Comparison of ENCODE assay signal across 14 cellular contexts in genomic region chr19:16115309-16116039, GRCh38. TPM values are rescaled to one million over a fixed set of nuclear protein-coding genes. Genes with fewer than 3 reads are reported as not detected.
DNase-seq lines count a peak whose midpoint lies in the region; TF ChIP-seq lines count a peak whose summit lies in the region.
"Had no signal": no experiment of that assay in that cellular context is flagged by ENCODE, and none has a peak within 500 bp of the region (broad histone marks: within the 10 kb centered on the region; RNA-seq: fewer than 3 reads in every experiment).

No MANE protein-coding gene starts in this region.

- H3K4me1 ChIP-seq in endodermal cell (ENCODE audit: control insufficient read depth, insufficient read depth, low read length): peaks cover 4% of the 10 kb centered on the region
- peaks cover 0 to 49% (median 42%) of the 10 kb centered on the region in 4 donors for H3K4me1 ChIP-seq in sigmoid colon

- H3K4me2 ChIP-seq in SU-DHL-6 (ENCODE audit: low read depth, low read length, poor library complexity, severe bottlenecking): peak overlapping the region; percentile 29

- H3K9me3 Mint-ChIP-seq in T-helper 1 cell treated with Interleukin-12 subunit alpha and Interleukin-12 subunit beta and Interleukin-4 antibody, amounts not matched to agents 30 μg/mL and 1 μg/mL, for 36 hours: no peaks in the 10 kb centered on the region
- H3K9me3 Mint-ChIP-seq in endodermal cell (no peaks in the 10 kb centered on the region), progenitor cell of endocrine pancreas (ENCODE audit: low read depth) (no peaks in the 10 kb centered on the region)

- H3K27me3 ChIP-seq in SU-DHL-6 (ENCODE audit: low read length) (no peaks in the 10 kb centered on the region), endodermal cell (ENCODE audit: control insufficient read depth, insufficient read depth, low read length, poor library complexity, severe bottlenecking) (no peaks in the 10 kb centered on the region), sigmoid colon (no peaks in the 10 kb centered on the region)
- H3K27me3 ChIP-seq: SJSA1 had no signal

- WGBS in endodermal cell (ENCODE audit: insufficient coverage in 1 of 2, insufficient read length in 1 of 2), 2 experiments: 88 to 92% methylated on average over 9 of the region's 9 CpGs
- WGBS in sigmoid colon, 2 donors: 88 to 93% methylated on average over 9 of the region's 9 CpGs

- H3K36me3 ChIP-seq in SU-DHL-6 (ENCODE audit: low read length): peaks cover 8% of the 10 kb centered on the region; the same call in 1 of the 2 replicates
- H3K36me3 ChIP-seq in endodermal cell (ENCODE audit: control insufficient read depth, insufficient read depth, low read length): peaks cover 40% of the 10 kb centered on the region
- peaks cover 11 to 26% (median 22%) of the 10 kb centered on the region in 4 donors for H3K36me3 ChIP-seq in sigmoid colon

- TF ChIP-seq POLR2A in sigmoid colon (IDR thresholded peaks at IDR 0.05): no peak

- TF ChIP-seq CTCF in SU-DHL-6 (IDR thresholded peaks at IDR 0.05; ENCODE audit: insufficient read depth, low read length, poor library complexity, severe bottlenecking): no peak
- no peak for TF ChIP-seq CTCF in endodermal cell (conservative IDR thresholded peaks at IDR 0.05)
- no peak for TF ChIP-seq CTCF in progenitor cell of endocrine pancreas (IDR thresholded peaks at IDR 0.05; ENCODE audit: unreplicated experiment)
- TF ChIP-seq CTCF in sigmoid colon (IDR thresholded peaks at IDR 0.05): no peak

- no peaks in the 10 kb centered on the region for H3K27me3 Mint-ChIP-seq in T-helper 1 cell treated with Interleukin-12 subunit alpha and Interleukin-12 subunit beta and Interleukin-4 antibody, amounts not matched to agents 30 μg/mL and 1 μg/mL, for 36 hours (ENCODE audit: low read depth)
- H3K27me3 Mint-ChIP-seq in endodermal cell (ENCODE audit: insufficient read depth) (no peaks in the 10 kb centered on the region), progenitor cell of endocrine pancreas (no peaks in the 10 kb centered on the region)

- intact Hi-C loops in sigmoid colon (cut with DNase I): loop anchor here (10.0 kb wide), 1 partner anchor 281 kb away; no protein-coding TSS in a partner anchor

- H3K9me3 ChIP-seq in SU-DHL-6 (ENCODE audit: insufficient read depth, low read length) (no peaks in the 10 kb centered on the region), endodermal cell (ENCODE audit: control insufficient read depth, low read length) (no peaks in the 10 kb centered on the region), sigmoid colon (no peaks in the 10 kb centered on the region)
- H3K9me3 ChIP-seq: SJSA1 had no signal

- H3K27ac Mint-ChIP-seq in T-helper 1 cell treated with Interleukin-12 subunit alpha and Interleukin-12 subunit beta and Interleukin-4 antibody, amounts not matched to agents 30 μg/mL and 1 μg/mL, for 36 hours: peak overlapping the region; percentile 50
- H3K27ac Mint-ChIP-seq in endodermal cell (peak overlapping the region; percentile 61), progenitor cell of endocrine pancreas (peak overlapping the region; percentile 73)

- H4K20me1 ChIP-seq in SU-DHL-6 (ENCODE audit: low read depth, low read length): no peaks in the 10 kb centered on the region

- TF ChIP-seq EP300 in sigmoid colon (IDR thresholded peaks at IDR 0.05): no peak

- H3K9me2 ChIP-seq in SU-DHL-6 (replicated peaks; ENCODE audit: insufficient read depth, low read length): no peaks in the 10 kb centered on the region

- DNase-seq in T-helper 1 cell (no peak), endodermal cell (no peak), progenitor cell of endocrine pancreas (ENCODE audit: low spot score, unreplicated experiment) (no peak), sigmoid colon (no peak), NAMALWA (ENCODE audit: low spot score) (no peak), NCI-H2171 (lab: John Stamatoyannopoulos, UW) (no peak)
- DNase-seq: NCI-H524; stimulated activated CD4-positive, alpha-beta T cell treated with anti-CD3 and anti-CD28 coated beads, Interleukin-2, amount 100 ng/mL, for 24 hours had no signal

- no peak overlapping the region for H3K4me3 ChIP-seq in SU-DHL-6 (ENCODE audit: insufficient read depth, low read length, poor library complexity, severe bottlenecking)
- H3K4me3 ChIP-seq in endodermal cell (ENCODE audit: low read length): no peak overlapping the region
- H3K4me3 ChIP-seq in sigmoid colon: no peak overlapping the region
- H3K4me3 ChIP-seq: SJSA1 had no signal

- H3K4me1 Mint-ChIP-seq in T-helper 1 cell treated with Interleukin-12 subunit alpha and Interleukin-12 subunit beta and Interleukin-4 antibody, amounts not matched to agents 30 μg/mL and 1 μg/mL, for 36 hours (ENCODE audit: low read depth): peaks cover 60% of the 10 kb centered on the region
- H3K4me1 Mint-ChIP-seq in endodermal cell (peaks cover 5% of the 10 kb centered on the region), progenitor cell of endocrine pancreas (ENCODE audit: low read depth) (peaks cover 7% of the 10 kb centered on the region)

- H3K36me3 Mint-ChIP-seq in T-helper 1 cell treated with Interleukin-12 subunit alpha and Interleukin-12 subunit beta and Interleukin-4 antibody, amounts not matched to agents 30 μg/mL and 1 μg/mL, for 36 hours (ENCODE audit: low read depth): peaks cover 27% of the 10 kb centered on the region
- peaks cover 31% of the 10 kb centered on the region for H3K36me3 Mint-ChIP-seq in endodermal cell (ENCODE audit: low read depth)
- H3K36me3 Mint-ChIP-seq in progenitor cell of endocrine pancreas (ENCODE audit: insufficient read depth): peaks cover 1% of the 10 kb centered on the region

- H3K9ac ChIP-seq in SU-DHL-6 (ENCODE audit: low read length): peak overlapping the region; percentile 16; the same call in 1 of the 2 replicates
- no peak overlapping the region for H3K9ac ChIP-seq in endodermal cell (ENCODE audit: extremely low read depth, low read length, poor library complexity, severe bottlenecking)

- H2AFZ ChIP-seq in SU-DHL-6 (ENCODE audit: low read depth, low read length, severe bottlenecking): no peak overlapping the region

- no peak overlapping the region for H3K4me3 Mint-ChIP-seq in T-helper 1 cell treated with Interleukin-12 subunit alpha and Interleukin-12 subunit beta and Interleukin-4 antibody, amounts not matched to agents 30 μg/mL and 1 μg/mL, for 36 hours
- no peak overlapping the region for H3K4me3 Mint-ChIP-seq in endodermal cell
- no peak overlapping the region for H3K4me3 Mint-ChIP-seq in progenitor cell of endocrine pancreas (ENCODE audit: low read depth)

- peak overlapping the region; percentile 98 for H3K27ac ChIP-seq in SU-DHL-6 (ENCODE audit: low read depth, low read length)
- H3K27ac ChIP-seq in endodermal cell (ENCODE audit: low read depth, low read length): no peak overlapping the region
- H3K27ac ChIP-seq in sigmoid colon: no peak overlapping the region
- H3K27ac ChIP-seq: SJSA1 had no signal

- peaks cover 36% of the 10 kb centered on the region for H3F3A ChIP-seq in SU-DHL-6 (ENCODE audit: insufficient read depth)

- peaks cover 62% of the 10 kb centered on the region for H3K79me2 ChIP-seq in SU-DHL-6 (ENCODE audit: insufficient read depth, low read length)

RNA-seq across cellular contexts. Expression of gene RAB8A, which starts 3.8 kb away (rescaled TPM):
- total RNA-seq in endodermal cell: 10 to 100 TPM; 67.7 to 86.0 TPM
- polyA plus RNA-seq in endodermal cell (2013, experiment 1 of 2): 50.9 TPM
- 49.3 TPM for polyA plus RNA-seq in endodermal cell (2013, experiment 2 of 2)
- total RNA-seq in progenitor cell of endocrine pancreas: 65.5 and 67.5 TPM in 2 replicates
- 10 to 100 TPM; 32.8 to 43.9 (median 34.9) TPM for total RNA-seq in sigmoid colon
- polyA plus RNA-seq in sigmoid colon: 100 to 1,000 TPM in 1 of 3 donors, 10 to 100 TPM in 2; 64.3 to 126 (median 79.4) TPM

RNA-seq across cellular contexts. Expression of gene HSH2D, which starts 28.0 kb away (rescaled TPM):
- total RNA-seq in endodermal cell (under 1 TPM; 0.66 to 0.68 TPM), progenitor cell of endocrine pancreas (0.72 and 0.84 TPM in 2 replicates), sigmoid colon (1 to 10 TPM in 2 of 4 donors, not detected in 2; 2.5 to 3.3 TPM)
- polyA plus RNA-seq in endodermal cell (2013, experiment 1 of 2): 0.14 TPM
- not detected for polyA plus RNA-seq in endodermal cell (2013, experiment 2 of 2)
- polyA plus RNA-seq in sigmoid colon: 10 to 100 TPM; 14.4 to 40.0 (median 22.9) TPM
- total RNA-seq: A172, fibroblast of lung, SJSA1 had no signal
- polyA plus RNA-seq: fibroblast of lung had no signal

RNA-seq across cellular contexts. Expression of gene TPM4, which starts 39.2 kb away (rescaled TPM):
- total RNA-seq in endodermal cell (100 to 1,000 TPM; 387 to 437 TPM), progenitor cell of endocrine pancreas (275 and 300 TPM in 2 replicates), sigmoid colon (100 to 1,000 TPM; 222 to 826 (median 353) TPM)
- polyA plus RNA-seq in endodermal cell (2013, experiment 1 of 2): 485 TPM
- 534 TPM for polyA plus RNA-seq in endodermal cell (2013, experiment 2 of 2)
- 100 to 1,000 TPM; 313 to 464 (median 374) TPM for polyA plus RNA-seq in sigmoid colon

RNA-seq across cellular contexts. Expression of gene CIB3, which starts 57.9 kb away (rescaled TPM):
- total RNA-seq in endodermal cell (not detected), progenitor cell of endocrine pancreas (not detected in 2 replicates), sigmoid colon (not detected)
- not detected for polyA plus RNA-seq in endodermal cell (2013, experiment 1 of 2)
- polyA plus RNA-seq in endodermal cell (2013, experiment 2 of 2): not detected
- under 1 TPM in 1 of 3 donors, not detected in 2; 0.69 TPM for polyA plus RNA-seq in sigmoid colon
- total RNA-seq: A172, fibroblast of lung, MCF 10A, SJSA1 had no signal
- polyA plus RNA-seq: fibroblast of lung had no signal
